Comparison of ENCODE assay signal across 16 cellular contexts in the genomic region with DNA sequence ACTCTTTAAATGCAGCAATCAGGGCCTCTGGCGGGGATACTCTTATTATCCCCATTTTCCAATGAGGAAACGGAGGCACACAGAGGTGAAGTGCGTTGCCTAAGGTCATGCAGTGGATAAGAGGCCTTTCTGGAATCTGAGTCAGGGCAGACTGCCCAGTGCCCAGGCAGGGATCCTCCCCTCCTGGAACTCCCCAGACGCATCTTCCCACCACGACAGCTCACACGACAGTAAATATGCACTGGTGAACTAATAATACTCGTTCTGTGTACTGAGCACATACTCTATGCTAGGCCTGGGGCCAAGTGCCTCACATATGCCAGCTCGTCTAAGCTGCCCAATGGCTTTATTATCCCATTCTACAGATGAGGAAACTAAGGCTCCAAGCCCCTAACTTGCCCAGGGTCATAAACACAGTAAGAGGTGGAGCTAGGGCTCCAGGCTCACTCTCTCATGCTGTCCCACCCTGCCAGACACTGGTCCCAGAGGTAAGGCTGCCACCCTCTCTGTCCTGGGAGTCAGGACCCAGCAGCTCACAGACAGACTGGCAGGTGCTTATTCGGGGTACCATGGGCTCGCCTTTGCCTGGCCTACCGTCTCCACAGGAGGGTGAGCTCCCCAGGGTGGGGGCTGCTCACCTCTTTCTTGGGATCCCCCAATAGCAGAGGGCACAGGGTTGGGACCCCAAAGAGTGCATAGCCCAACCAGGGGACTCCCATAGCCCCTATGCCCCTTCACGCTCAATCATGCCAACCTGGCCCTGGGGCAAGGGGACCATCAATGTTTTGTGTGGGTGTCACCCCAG. TPM values are rescaled to one million over a fixed set of nuclear protein-coding genes. Genes with fewer than 3 reads are reported as not detected.
DNase-seq lines count a peak whose midpoint lies in the region; ATAC-seq, FAIRE-seq and TF ChIP-seq lines count a peak whose summit lies in the region.
"Had no signal": no experiment of that assay in that cellular context is flagged by ENCODE, and none has a peak within 500 bp of the region (broad histone marks: within the 10 kb centered on the region; RNA-seq: fewer than 3 reads in every experiment).

No MANE protein-coding gene starts in this region.

- no peak overlapping the region for H2BK15ac ChIP-seq in H1 (ENCODE audit: low read length)

- H2AK5ac ChIP-seq in H1 (ENCODE audit: low read depth, low read length): no peak overlapping the region

- no peak overlapping the region for H3K4me2 ChIP-seq in H1 (ENCODE audit: insufficient read depth in 1 of 2, low read depth in 2 of 2, low read length in 2 of 2)

- TF ChIP-seq RAD21 in H1 (IDR thresholded peaks at IDR 0.05 in 1 of 2, conservative IDR thresholded peaks at IDR 0.05 in 1 of 2; ENCODE audit: low read depth in 2 of 2, low read length in 2 of 2): no peak

- H3K4me1 Mint-ChIP-seq in activated T-cell treated with anti-CD3 and anti-CD28 coated beads, Interleukin-2, amount 50 U/mL, for 4 hours (ENCODE audit: low read depth): peaks cover 69% of the 10 kb centered on the region

- no peak overlapping the region for H3K23ac ChIP-seq in H1 (ENCODE audit: insufficient read length)

- H4K20me1 ChIP-seq in H1 (replicated peaks in 1 of 2; ENCODE audit: control insufficient read depth in 1 of 2, insufficient read depth in 2 of 2, low read length in 2 of 2): no peaks in the 10 kb centered on the region

- no peak for FAIRE-seq in H1 (lab: Jason Lieb, UNC)
- FAIRE-seq: frontal cortex had no signal

- TF ChIP-seq EP300 in H1 (IDR thresholded peaks at IDR 0.05; ENCODE audit: borderline replicate concordance in 1 of 2, low read depth in 2 of 2, low read length in 2 of 2) (no peak), upper lobe of left lung (IDR thresholded peaks at IDR 0.05) (no peak)

- H3K36me3 Mint-ChIP-seq in activated T-cell treated with anti-CD3 and anti-CD28 coated beads, Interleukin-2, amount 50 U/mL, for 4 hours (ENCODE audit: insufficient read depth): peaks cover 29% of the 10 kb centered on the region

- no peak overlapping the region for H3K4ac ChIP-seq in H1 (replicated peaks; ENCODE audit: insufficient read length, low read depth, low read length)

- no peak overlapping the region for H3K18ac ChIP-seq in H1 (ENCODE audit: extremely low read depth, low read length)

- 82% methylated on average over 12 of the region's 12 CpGs for WGBS in right cardiac atrium
- WGBS in H1 (ENCODE audit: extremely low coverage in 1 of 2, insufficient coverage in 1 of 2, insufficient read length in 1 of 2, insufficient replicate concordance in 2 of 2, low coverage in 1 of 2, low lambda C conversion rate in 2 of 2, missing lambda C conversion rate in 1 of 2), 2 experiments: 95% methylated on average over 12 of the region's 12 CpGs; no CpG with 5 or more reads in 1 of the 2 experiments
- 76 to 100% methylated on average over 4 to 12 of the region's 12 CpGs for WGBS in upper lobe of left lung, 2 donors

- H2BK12ac ChIP-seq in H1 (ENCODE audit: low read depth, low read length): 0 out of 2 replicates have a peak overlapping the region, but pooled peaks have one; percentile 10

- H3K79me2 ChIP-seq in H1 (ENCODE audit: control insufficient read depth in 1 of 2, insufficient read depth in 2 of 2, low read length in 2 of 2): no peaks in the 10 kb centered on the region

- H3K4me3 ChIP-seq in right cardiac atrium (ENCODE audit: low read length) (no peak overlapping the region), right atrium auricular region (no peak overlapping the region), H1 (ENCODE audit: extremely low read depth in 1 of 4, insufficient read depth in 2 of 4, low read depth in 3 of 4, low read length in 4 of 4) (no peak overlapping the region), upper lobe of left lung (peak overlapping the region in 3 of 4 donors; percentile 26 to 42 (median 30))
- H3K4me3 ChIP-seq: ovary had no signal

- intact Hi-C loops in right cardiac atrium (cut with DNase I): no loop called here

- no peak for TF ChIP-seq POLR2A in H1 (IDR thresholded peaks at IDR 0.05; ENCODE audit: control extremely low read depth in 1 of 2, low read depth in 2 of 2, low read length in 2 of 2)
- no peak for TF ChIP-seq POLR2A in upper lobe of left lung (IDR thresholded peaks at IDR 0.05)

- no peak overlapping the region for H3K9ac ChIP-seq in H1 (replicated peaks in 1 of 4; ENCODE audit: extremely low read depth in 1 of 4, low read depth in 3 of 4, low read length in 3 of 4)

- H3K9me3 ChIP-seq in right cardiac atrium (ENCODE audit: control insufficient read depth, low read length): no peaks in the 10 kb centered on the region
- peaks cover 0 to 6% of the 10 kb centered on the region in 2 donors for H3K9me3 ChIP-seq in right atrium auricular region
- H3K9me3 ChIP-seq in H1 (ENCODE audit: insufficient read depth in 2 of 2, low read depth in 1 of 2, low read length in 1 of 2): no peaks in the 10 kb centered on the region
- H3K9me3 ChIP-seq in upper lobe of left lung: no peaks in the 10 kb centered on the region
- H3K9me3 ChIP-seq: ovary had no signal

- 0 out of 2 replicates have a peak overlapping the region, but pooled peaks have one; percentile 32 for H2BK20ac ChIP-seq in H1 (ENCODE audit: low read length)

- H3K4me3 Mint-ChIP-seq in activated T-cell treated with anti-CD3 and anti-CD28 coated beads, Interleukin-2, amount 50 U/mL, for 4 hours: peak overlapping the region; percentile 93

- CTCF ChIA-PET in H1 (lab: Charles Lee; ENCODE audit: partially characterized antibody): interaction anchor here (0.6 to 2.6 kb wide), 17 partner anchors 7 to 281 kb away, joined by 3 to 15 read pairs (median 3); no protein-coding TSS in a partner anchor

- POLR2A ChIA-PET in H1 (lab: Charles Lee; ENCODE audit: partially characterized antibody): no interaction called here

- ATAC-seq in right cardiac atrium (no peak), upper lobe of left lung (ENCODE audit: low FRiP score in 2 of 2) (no peak), GM19351 (IDR thresholded peaks at IDR 0.05; ENCODE audit: unreplicated experiment) (no peak), GM18519 (IDR thresholded peaks at IDR 0.05; ENCODE audit: low FRiP score, unreplicated experiment) (no peak)
- ATAC-seq in activated T-cell treated with anti-CD3 and anti-CD28 coated beads, Interleukin-2, amount 50 U/mL, for 4 hours: no peak

- H3K9me3 Mint-ChIP-seq in activated T-cell treated with anti-CD3 and anti-CD28 coated beads, Interleukin-2, amount 50 U/mL, for 4 hours: peaks cover 6% of the 10 kb centered on the region

- H3K14ac ChIP-seq in H1 (ENCODE audit: insufficient read length): no peak overlapping the region

- H2BK120ac ChIP-seq in H1 (replicated peaks; ENCODE audit: low read depth, low read length): no peak overlapping the region

- DNase-seq in right cardiac atrium: peak in 2 of 3 donors; percentile 5 to 18
- DNase-seq in right atrium auricular region (ENCODE audit: low spot score): no peak
- no peak for DNase-seq in activated T-cell treated with anti-CD3 and anti-CD28 coated beads, Interleukin-2, amount 50 U/mL, for 4 hours
- no peak for DNase-seq in H1 (ENCODE audit: low read depth in 1 of 2, low spot score in 2 of 2)
- peak in 1 of 2 donors; percentile 13 for DNase-seq in upper lobe of left lung
- DNase-seq in NCI-H2081 (lab: John Stamatoyannopoulos, UW): no peak
- DNase-seq: AML-193; DMS79 treated with DMSO at 0.1 percent for 48 hours; MM.1S; NCI-H2107; NCI-H82; ovary; stimulated activated CD4-positive, alpha-beta T cell treated with anti-CD3 and anti-CD28 coated beads, Interleukin-12 subunit alpha, Interleukin-12 subunit beta, amount 100 ng/mL, for 4 hours had no signal

- no peaks in the 10 kb centered on the region for H3K27me3 Mint-ChIP-seq in activated T-cell treated with anti-CD3 and anti-CD28 coated beads, Interleukin-2, amount 50 U/mL, for 4 hours (ENCODE audit: low read depth)

- H4K91ac ChIP-seq in H1 (replicated peaks; ENCODE audit: insufficient read length, low read length): no peak overlapping the region

- TF ChIP-seq CTCF in right atrium auricular region (IDR thresholded peaks at IDR 0.05): no peak
- no peak for TF ChIP-seq CTCF in H1 (IDR thresholded peaks at IDR 0.05; ENCODE audit: control extremely low read depth in 1 of 3, insufficient read depth in 1 of 3, low read depth in 1 of 3, low read length in 3 of 3)
- no peak for TF ChIP-seq CTCF in upper lobe of left lung (IDR thresholded peaks at IDR 0.05)

- no peaks in the 10 kb centered on the region for H3K79me1 ChIP-seq in H1 (ENCODE audit: low read depth, low read length)

- no peaks in the 10 kb centered on the region for H3K23me2 ChIP-seq in H1 (ENCODE audit: low read depth, low read length)

- H3K27ac ChIP-seq in right cardiac atrium (ENCODE audit: low read length) (no peak overlapping the region), right atrium auricular region (no peak overlapping the region), H1 (ENCODE audit: low read depth, low read length) (no peak overlapping the region), upper lobe of left lung (peak overlapping the region in 1 of 4 donors; percentile 26)
- H3K27ac ChIP-seq: ovary had no signal

- no peak overlapping the region for H4K5ac ChIP-seq in H1 (ENCODE audit: insufficient read length, low read depth, low read length)

- no peak overlapping the region; the same call in 1 of the 2 replicates for H4K8ac ChIP-seq in H1 (ENCODE audit: extremely low read depth, insufficient read depth, low read length)

- no peak overlapping the region; the same call in 1 of the 2 replicates for H2BK5ac ChIP-seq in H1 (ENCODE audit: low read depth, low read length)

- H3K27me3 ChIP-seq in right cardiac atrium (ENCODE audit: control insufficient read depth, insufficient read depth) (no peaks in the 10 kb centered on the region), right atrium auricular region (no peaks in the 10 kb centered on the region), H1 (replicated peaks in 1 of 4; ENCODE audit: control insufficient read depth in 3 of 4, extremely low read depth in 1 of 4, insufficient read depth in 3 of 4, low read length in 3 of 4) (no peaks in the 10 kb centered on the region), upper lobe of left lung (no peaks in the 10 kb centered on the region)
- H3K27me3 ChIP-seq: ovary had no signal

- H3K56ac ChIP-seq in H1 (replicated peaks; ENCODE audit: insufficient read length, low read depth, low read length): no peak overlapping the region

- H3K36me3 ChIP-seq in right atrium auricular region (no peaks in the 10 kb centered on the region), H1 (ENCODE audit: control insufficient read depth in 2 of 4, insufficient read depth in 4 of 4, low read length in 3 of 4) (no peaks in the 10 kb centered on the region), upper lobe of left lung (no peaks in the 10 kb centered on the region)
- H3K36me3 ChIP-seq: ovary had no signal

- H3K4me1 ChIP-seq in right cardiac atrium (ENCODE audit: control insufficient read depth, insufficient read depth, low read length) (no peaks in the 10 kb centered on the region), right atrium auricular region (peaks cover 0 to 9% of the 10 kb centered on the region in 2 donors), H1 (replicated peaks in 1 of 4; ENCODE audit: control insufficient read depth in 3 of 4, insufficient read depth in 4 of 4, low read length in 3 of 4) (peaks cover 0 to 11% (median 2%) of the 10 kb centered on the region in 4 experiments; a peak in 5 of 7 replicates), upper lobe of left lung (peaks cover 0 to 6% (median 0%) of the 10 kb centered on the region in 4 donors)

- H2AFZ ChIP-seq in H1 (ENCODE audit: low read length): no peak overlapping the region

RNA-seq across cellular contexts. Expression of a gene that starts 2.3 kb away (rescaled TPM):
- total RNA-seq in right cardiac atrium: under 1 TPM; 0.63 to 0.97 (median 0.72) TPM
- 0.32 TPM for polyA plus RNA-seq in right cardiac atrium
- 1 to 10 TPM in 1 of 2 donors, under 1 TPM in 1; 0.94 to 1.0 TPM for total RNA-seq in right atrium auricular region
- total RNA-seq in activated T-cell treated with anti-CD3 and anti-CD28 coated beads, Interleukin-2, amount 50 U/mL, for 4 hours: 100 to 1,000 TPM; 178 to 212 (median 206) TPM
- 0.67 and 1.3 TPM in 2 replicates for total RNA-seq in H1 (2021; fragmentation: NEBNext Ultra II Directional; extraction: Animal tissue kit (Norgen Biotek cat#: 25700))
- 0.67 and 1.1 TPM in 2 replicates for polyA plus RNA-seq in H1 (2011; rRNA removed)
- polyA plus RNA-seq in H1 (2011; cell fraction: cytosol; rRNA removed): 0.48 TPM
- polyA plus RNA-seq in H1 (2011; cell fraction: nucleus; rRNA removed): 0.96 TPM
- polyA plus RNA-seq in H1 (2012, experiment 1 of 2): 0.55 to 0.76 TPM (median 0.72 TPM) in 4 replicates
- 0.80 TPM for polyA plus RNA-seq in H1 (2012, experiment 2 of 2)
- 1.6 TPM for polyA plus RNA-seq in H1 (2013, experiment 1 of 2)
- polyA plus RNA-seq in H1 (2013, experiment 2 of 2): 1.6 TPM
- 0.85 and 1.0 TPM in 2 replicates for polyA minus RNA-seq in H1 (2011; rRNA and poly(A)+ RNA removed)
- 1.0 TPM for polyA minus RNA-seq in H1 (2011; cell fraction: cytosol; rRNA and poly(A)+ RNA removed)
- polyA minus RNA-seq in H1 (2011; cell fraction: nucleus; rRNA and poly(A)+ RNA removed): 0.60 TPM
- 1 to 10 TPM; 3.4 to 9.4 (median 5.8) TPM for total RNA-seq in upper lobe of left lung
- total RNA-seq: frontal cortex had no signal

RNA-seq across cellular contexts. Expression of a gene that starts 37.9 kb away (rescaled TPM):
- not detected for total RNA-seq in right cardiac atrium
- polyA plus RNA-seq in right cardiac atrium: not detected
- not detected for total RNA-seq in right atrium auricular region
- 1 to 10 TPM in 1 of 3 donors, under 1 TPM in 2; 0.76 to 1.3 (median 0.89) TPM for total RNA-seq in activated T-cell treated with anti-CD3 and anti-CD28 coated beads, Interleukin-2, amount 50 U/mL, for 4 hours
- not detected in 2 replicates for total RNA-seq in H1 (2021; fragmentation: NEBNext Ultra II Directional; extraction: Animal tissue kit (Norgen Biotek cat#: 25700))
- 0.02 and 0.05 TPM in 2 replicates for polyA plus RNA-seq in H1 (2011; rRNA removed)
- 0.06 TPM for polyA plus RNA-seq in H1 (2011; cell fraction: cytosol; rRNA removed)
- polyA plus RNA-seq in H1 (2011; cell fraction: nucleus; rRNA removed): 0.19 TPM
- 0.13 to 0.27 TPM (median 0.19 TPM) in 4 replicates for polyA plus RNA-seq in H1 (2012, experiment 1 of 2)
- 0.09 TPM for polyA plus RNA-seq in H1 (2012, experiment 2 of 2)
- polyA plus RNA-seq in H1 (2013, experiment 1 of 2): 0.02 TPM
- 0.02 TPM for polyA plus RNA-seq in H1 (2013, experiment 2 of 2)
- not detected in 2 replicates for polyA minus RNA-seq in H1 (2011; rRNA and poly(A)+ RNA removed)
- polyA minus RNA-seq in H1 (2011; cell fraction: cytosol; rRNA and poly(A)+ RNA removed): not detected
- not detected for polyA minus RNA-seq in H1 (2011; cell fraction: nucleus; rRNA and poly(A)+ RNA removed)
- total RNA-seq in upper lobe of left lung: 1 to 10 TPM in 5 of 6 donors, under 1 TPM in 1; 0.47 to 8.2 (median 2.0) TPM
- total RNA-seq: frontal cortex had no signal

RNA-seq across cellular contexts. Expression of a gene that starts 40.7 kb away (rescaled TPM):
- 1 to 10 TPM; 2.8 to 3.3 (median 2.8) TPM for total RNA-seq in right cardiac atrium
- polyA plus RNA-seq in right cardiac atrium: 2.0 TPM
- 1 to 10 TPM; 1.6 to 2.2 TPM for total RNA-seq in right atrium auricular region
- total RNA-seq in activated T-cell treated with anti-CD3 and anti-CD28 coated beads, Interleukin-2, amount 50 U/mL, for 4 hours: 1 to 10 TPM in 2 of 3 donors, under 1 TPM in 1; 0.96 to 2.4 (median 1.2) TPM
- total RNA-seq in H1 (2021; fragmentation: NEBNext Ultra II Directional; extraction: Animal tissue kit (Norgen Biotek cat#: 25700)): 3.1 and 4.6 TPM in 2 replicates
- polyA plus RNA-seq in H1 (2011; rRNA removed): 5.9 and 6.5 TPM in 2 replicates
- polyA plus RNA-seq in H1 (2011; cell fraction: cytosol; rRNA removed): 5.7 TPM
- polyA plus RNA-seq in H1 (2011; cell fraction: nucleus; rRNA removed): 17.9 TPM
- polyA plus RNA-seq in H1 (2012, experiment 1 of 2): 4.9 to 6.3 TPM (median 5.5 TPM) in 4 replicates
- 2.6 TPM for polyA plus RNA-seq in H1 (2012, experiment 2 of 2)
- 5.6 TPM for polyA plus RNA-seq in H1 (2013, experiment 1 of 2)
- polyA plus RNA-seq in H1 (2013, experiment 2 of 2): 6.5 TPM
- polyA minus RNA-seq in H1 (2011; rRNA and poly(A)+ RNA removed): 5.3 and 5.7 TPM in 2 replicates
- 2.9 TPM for polyA minus RNA-seq in H1 (2011; cell fraction: cytosol; rRNA and poly(A)+ RNA removed)
- polyA minus RNA-seq in H1 (2011; cell fraction: nucleus; rRNA and poly(A)+ RNA removed): 11.6 TPM
- total RNA-seq in upper lobe of left lung: 1 to 10 TPM; 2.1 to 8.4 (median 4.7) TPM

Comparison
In these comparisons a context has a peak if more than half of its experiments do, and no peak if none do; other contexts are left out.
1. DNase-seq: peak in right cardiac atrium (2 of 3); none in right atrium auricular region (single experiment), activated T-cell treated with anti-CD3 and anti-CD28 coated beads, Interleukin-2, amount 50 U/mL, for 4 hours (single experiment), H1 (0 of 2) and NCI-H2081 (0 of 2).
2. H3K4me3 ChIP-seq: peak in upper lobe of left lung (3 of 4); none in right cardiac atrium (single experiment), right atrium auricular region (0 of 2) and H1 (0 of 4).
3. RNA of a gene that starts 2.3 kb away (total RNA-seq): 178 to 212 TPM in activated T-cell treated with anti-CD3 and anti-CD28 coated beads, Interleukin-2, amount 50 U/mL, for 4 hours; 3.4 to 9.4 TPM in upper lobe of left lung, 0.67 to 1.3 TPM in H1, 0.94 to 1.0 TPM in right atrium auricular region and 0.63 to 0.97 TPM in right cardiac atrium; every median in the first group is over 10 times any median in the second.